In the genomic region with DNA sequence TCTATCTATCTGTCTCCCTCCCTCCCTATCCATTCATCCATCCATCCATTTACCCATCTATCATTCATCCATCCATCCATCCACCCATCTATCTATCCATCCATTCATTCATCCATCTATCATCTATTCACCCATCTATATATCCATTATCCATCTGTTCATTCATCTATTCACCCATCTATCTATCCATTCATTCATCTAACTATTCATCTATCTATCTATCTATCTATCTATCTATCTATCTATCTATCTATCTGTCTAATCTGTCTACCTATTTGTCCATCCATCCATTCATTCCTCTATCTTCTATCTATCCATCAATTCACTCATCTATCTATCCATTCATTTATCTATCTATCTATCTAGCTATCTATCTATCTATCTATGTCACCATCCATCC, we compare ENCODE assay signal across 28 cellular contexts.
"Had no signal": no experiment of that assay in that cellular context is flagged by ENCODE, and none has a peak within 500 bp of the region (broad histone marks: within the 10 kb centered on the region; RNA-seq: fewer than 3 reads in every experiment).

No MANE protein-coding gene starts in this region.

- H3K36me3 ChIP-seq: colonic mucosa, esophagus muscularis mucosa, esophagus squamous epithelium, gastrocnemius medialis, gastroesophageal sphincter, heart left ventricle, heart right ventricle had no signal

- H3K27me3 ChIP-seq: colonic mucosa, dorsolateral prefrontal cortex, esophagus muscularis mucosa, esophagus squamous epithelium, gastrocnemius medialis, gastroesophageal sphincter, heart right ventricle, hepatocyte had no signal

- H3K79me2 ChIP-seq: hepatocyte had no signal

- H3K9me3 ChIP-seq: colonic mucosa, esophagus muscularis mucosa, esophagus squamous epithelium, gastrocnemius medialis, gastroesophageal sphincter, heart left ventricle, heart right ventricle had no signal

- H2AFZ ChIP-seq: hepatocyte had no signal

- H3K4me2 ChIP-seq: hepatocyte had no signal

- H3K27ac ChIP-seq: colonic mucosa, coronary artery, dorsolateral prefrontal cortex, epithelial cell of prostate, esophagus muscularis mucosa, esophagus squamous epithelium, foreskin keratinocyte, gastrocnemius medialis, gastroesophageal sphincter, heart left ventricle, heart right ventricle, hepatocyte had no signal

- H3K4me1 ChIP-seq: colonic mucosa, foreskin keratinocyte, gastroesophageal sphincter had no signal

- ATAC-seq: effector memory CD8-positive, alpha-beta T cell; esophagus mucosa; foreskin keratinocyte; gastrocnemius medialis; gastroesophageal sphincter; heart left ventricle; heart right ventricle had no signal

- DNase-seq: colonic mucosa; cortex of kidney; dermis blood vessel endothelial cell; dorsolateral prefrontal cortex; effector CD4-positive, alpha-beta T cell; effector CD8-positive, alpha-beta T cell; effector memory CD4-positive, alpha-beta T cell; effector memory CD8-positive, alpha-beta T cell; endodermal cell; erythroblast; esophagus squamous epithelium; foreskin fibroblast; foreskin keratinocyte; foreskin melanocyte; gastrocnemius medialis; glutamatergic neuron; head of caudate nucleus; heart left ventricle; heart right ventricle had no signal

- H3K4me3 ChIP-seq: colonic mucosa, coronary artery, dorsolateral prefrontal cortex, esophagus muscularis mucosa, esophagus squamous epithelium, gastrocnemius medialis, gastroesophageal sphincter, heart left ventricle, heart right ventricle, hepatocyte had no signal

- FAIRE-seq: endometrium, endothelial cell of umbilical vein, frontal cortex had no signal
